Comparison of ENCODE assay signal across 10 cellular contexts in the genomic region with DNA sequence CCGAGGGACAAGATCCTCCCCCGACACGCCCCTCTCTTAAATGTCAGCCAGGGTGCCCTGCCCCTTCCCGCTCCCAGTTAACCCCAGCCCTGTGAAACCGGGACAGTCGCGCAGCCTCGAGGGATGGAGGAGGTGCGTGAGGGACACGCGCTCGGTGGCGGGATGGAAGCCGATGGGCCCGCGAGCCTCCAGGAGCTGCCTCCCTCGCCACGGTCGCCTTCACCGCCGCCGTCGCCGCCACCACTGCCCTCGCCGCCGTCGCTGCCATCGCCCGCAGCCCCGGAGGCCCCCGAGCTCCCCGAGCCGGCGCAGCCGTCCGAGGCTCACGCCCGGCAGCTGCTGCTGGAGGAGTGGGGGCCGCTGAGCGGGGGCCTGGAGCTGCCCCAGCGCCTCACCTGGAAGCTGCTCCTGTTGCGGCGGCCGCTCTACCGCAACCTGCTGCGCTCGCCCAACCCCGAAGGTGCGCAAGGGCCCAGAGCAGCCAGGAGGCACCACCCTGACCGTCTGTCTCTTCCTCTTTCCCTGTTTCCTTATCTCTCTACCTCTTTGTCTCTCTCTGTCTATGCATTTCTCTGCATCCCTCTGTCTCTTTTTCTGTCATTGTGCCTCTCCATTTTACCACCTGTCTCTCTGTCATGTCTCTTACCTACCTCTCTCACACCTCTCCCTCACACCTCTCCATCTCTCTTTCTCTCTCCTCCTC. TPM values are rescaled to one million over a fixed set of nuclear protein-coding genes. Genes with fewer than 3 reads are reported as not detected.
DNase-seq lines count a peak whose midpoint lies in the region; ATAC-seq, FAIRE-seq and TF ChIP-seq lines count a peak whose summit lies in the region.
"Had no signal": no experiment of that assay in that cellular context is flagged by ENCODE, and none has a peak within 500 bp of the region (broad histone marks: within the 10 kb centered on the region; RNA-seq: fewer than 3 reads in every experiment).

A gene with protein sequence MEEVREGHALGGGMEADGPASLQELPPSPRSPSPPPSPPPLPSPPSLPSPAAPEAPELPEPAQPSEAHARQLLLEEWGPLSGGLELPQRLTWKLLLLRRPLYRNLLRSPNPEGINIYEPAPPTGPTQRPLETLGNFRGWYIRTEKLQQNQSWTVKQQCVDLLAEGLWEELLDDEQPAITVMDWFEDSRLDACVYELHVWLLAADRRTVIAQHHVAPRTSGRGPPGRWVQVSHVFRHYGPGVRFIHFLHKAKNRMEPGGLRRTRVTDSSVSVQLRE (plus strand): TSS at position 105 of the 703 bp plus-strand sequence. CDS start 19 bp downstream, at position 124.

- H3K27ac ChIP-seq in keratinocyte (ENCODE audit: control insufficient read depth, insufficient read depth, low read length), result no peak within 1 kb of the TSS

- H3K4me3 ChIP-seq in keratinocyte (ENCODE audit: control insufficient read depth in 2 of 3, extremely low read depth in 1 of 3, insufficient read depth in 2 of 3, low read depth in 1 of 3, low read length in 3 of 3), result peak within 1 kb of the TSS in 1 of 3 experiments; percentile 12

- H3K27me3 ChIP-seq in keratinocyte (ENCODE audit: control insufficient read depth, extremely low read depth, insufficient read depth, low read length), result peaks cover 33% of the 10 kb centered on the region

- dilution Hi-C loops in keratinocyte (cut with MboI; ENCODE audit: extremely low pct_ligation_motif_present, low sequenced_read_pairs), result no loop called here

- H3K79me2 ChIP-seq in keratinocyte (ENCODE audit: control insufficient read depth, insufficient read depth, low read length), result no peaks in the 10 kb centered on the region

- peaks cover 15% of the 10 kb centered on the region for H3K4me1 Mint-ChIP-seq in stimulated activated naive CD8-positive, alpha-beta T cell treated with anti-CD3 and anti-CD28 coated beads, Interleukin-15, Interleukin-2, amounts not matched to agents 100 ng/mL and 50 ng/mL, for 24 hours (ENCODE audit: low read depth)
- peaks cover 22% of the 10 kb centered on the region for H3K4me1 Mint-ChIP-seq in activated naive CD8-positive, alpha-beta T cell (ENCODE audit: low read depth)

- DNase-seq in stimulated activated naive CD8-positive, alpha-beta T cell treated with anti-CD3 and anti-CD28 coated beads, Interleukin-15, Interleukin-2, amounts not matched to agents 100 U/mL and 50 U/mL, for 24 hours, result no peak
- DNase-seq in keratinocyte (ENCODE audit: low read depth, low spot score), result no peak
- no peak for DNase-seq in occipital lobe (lab: John Stamatoyannopoulos, UW)
- DNase-seq in NCI-H128 (lab: John Stamatoyannopoulos, UW; ENCODE audit: unreplicated experiment), result no peak
- DNase-seq in AG08396 (ENCODE audit: low spot score), result no peak
- DNase-seq: activated B cell treated with CpG ODN at 0.5 μM for 24 hours, NCI-H774 had no signal

- no peak within 1 kb of the TSS for H3K9ac ChIP-seq in keratinocyte (ENCODE audit: control insufficient read depth, extremely low read depth, insufficient read depth, low read length)

- no peak for TF ChIP-seq CTCF in keratinocyte (optimal IDR thresholded peaks at IDR 0.05 in 1 of 3, IDR thresholded peaks at IDR 0.05 in 1 of 3, conservative IDR thresholded peaks at IDR 0.05 in 1 of 3; ENCODE audit: extremely low read depth in 1 of 3, insufficient read depth in 2 of 3, low read length in 3 of 3)

- peak within 1 kb of the TSS; percentile 37 for H3K4me2 ChIP-seq in keratinocyte (ENCODE audit: control insufficient read depth, extremely low read depth, insufficient read depth, low read depth, low read length)

- peak within 1 kb of the TSS; percentile 43 for H3K4me3 Mint-ChIP-seq in stimulated activated naive CD8-positive, alpha-beta T cell treated with anti-CD3 and anti-CD28 coated beads, Interleukin-15, Interleukin-2, amounts not matched to agents 100 ng/mL and 50 ng/mL, for 24 hours
- peak within 1 kb of the TSS; percentile 81 for H3K4me3 Mint-ChIP-seq in activated naive CD8-positive, alpha-beta T cell
- H3K4me3 Mint-ChIP-seq: activated B cell treated with CpG ODN at 0.5 μM for 24 hours had no signal

- H3K9me1 ChIP-seq in keratinocyte (ENCODE audit: control insufficient read depth, extremely low read depth, insufficient read depth, low read length), result no peaks in the 10 kb centered on the region

- H4K20me1 ChIP-seq in keratinocyte (ENCODE audit: control insufficient read depth, extremely low read depth, insufficient read depth, low read length), result no peaks in the 10 kb centered on the region

- H3K36me3 Mint-ChIP-seq in stimulated activated naive CD8-positive, alpha-beta T cell treated with anti-CD3 and anti-CD28 coated beads, Interleukin-15, Interleukin-2, amounts not matched to agents 100 ng/mL and 50 ng/mL, for 24 hours (ENCODE audit: low read depth), result no peaks in the 10 kb centered on the region
- H3K36me3 Mint-ChIP-seq in activated naive CD8-positive, alpha-beta T cell, result no peaks in the 10 kb centered on the region

- H3K36me3 ChIP-seq in keratinocyte (ENCODE audit: control insufficient read depth in 2 of 2, extremely low read depth in 1 of 2, insufficient read depth in 2 of 2, low read length in 2 of 2), result no peaks in the 10 kb centered on the region

- peak within 1 kb of the TSS; percentile 10 for H2AFZ ChIP-seq in keratinocyte (ENCODE audit: control insufficient read depth, low read length)

- no peaks in the 10 kb centered on the region for H3K9me3 ChIP-seq in keratinocyte (ENCODE audit: control insufficient read depth, low read depth, low read length)

- peaks cover 62% of the 10 kb centered on the region for H3K27me3 Mint-ChIP-seq in stimulated activated naive CD8-positive, alpha-beta T cell treated with anti-CD3 and anti-CD28 coated beads, Interleukin-15, Interleukin-2, amounts not matched to agents 100 ng/mL and 50 ng/mL, for 24 hours
- peaks cover 39% of the 10 kb centered on the region for H3K27me3 Mint-ChIP-seq in activated naive CD8-positive, alpha-beta T cell

- no peaks in the 10 kb centered on the region for H3K9me3 Mint-ChIP-seq in stimulated activated naive CD8-positive, alpha-beta T cell treated with anti-CD3 and anti-CD28 coated beads, Interleukin-15, Interleukin-2, amounts not matched to agents 100 ng/mL and 50 ng/mL, for 24 hours
- no peaks in the 10 kb centered on the region for H3K9me3 Mint-ChIP-seq in activated naive CD8-positive, alpha-beta T cell (ENCODE audit: low read depth)
- H3K9me3 Mint-ChIP-seq: activated B cell treated with CpG ODN at 0.5 μM for 24 hours had no signal

- peaks cover 23% of the 10 kb centered on the region for H3K4me1 ChIP-seq in keratinocyte (ENCODE audit: control insufficient read depth, extremely low read depth, insufficient read depth, low read length)

- FAIRE-seq in keratinocyte (lab: Jason Lieb, UNC), result no peak

- ATAC-seq in stimulated activated naive CD8-positive, alpha-beta T cell treated with anti-CD3 and anti-CD28 coated beads, Interleukin-15, Interleukin-2, amounts not matched to agents 100 U/mL and 50 U/mL, for 24 hours, result no peak
- no peak for ATAC-seq in GM18519 (IDR thresholded peaks at IDR 0.05; ENCODE audit: low FRiP score, unreplicated experiment)

- no peak within 1 kb of the TSS for H3K27ac Mint-ChIP-seq in stimulated activated naive CD8-positive, alpha-beta T cell treated with anti-CD3 and anti-CD28 coated beads, Interleukin-15, Interleukin-2, amounts not matched to agents 100 ng/mL and 50 ng/mL, for 24 hours
- no peak within 1 kb of the TSS for H3K27ac Mint-ChIP-seq in activated naive CD8-positive, alpha-beta T cell
- H3K27ac Mint-ChIP-seq: activated B cell treated with CpG ODN at 0.5 μM for 24 hours had no signal

RNA-seq across cellular contexts. Expression of the gene that starts here (rescaled TPM):
- 2.3 to 6.0 TPM (median 2.8 TPM) in 3 replicates for polyA plus RNA-seq in keratinocyte
- polyA plus RNA-seq in keratinocyte (2011; ENCODE audit: low read depth), result 45.2 TPM
- polyA plus RNA-seq in keratinocyte (2011; cell fraction: cytosol; rRNA removed), result 3.4 and 7.5 TPM in 2 replicates
- 5.6 and 8.5 TPM in 2 replicates for polyA plus RNA-seq in keratinocyte (2011; cell fraction: nucleus; rRNA removed)
- 3.4 and 134 TPM in 2 replicates for polyA plus RNA-seq in keratinocyte (2012; ENCODE audit: low replicate concordance)
- polyA minus RNA-seq in keratinocyte, result 3.1 to 9.1 TPM (median 3.8 TPM) in 3 replicates
- polyA minus RNA-seq in keratinocyte (2011; cell fraction: cytosol; rRNA and poly(A)+ RNA removed), result 4.6 TPM
- 3.6 and 5.6 TPM in 2 replicates for polyA minus RNA-seq in keratinocyte (2011; cell fraction: nucleus; rRNA and poly(A)+ RNA removed)
- not detected for total RNA-seq in occipital lobe
- total RNA-seq: activated B cell treated with CpG ODN at 0.5 μM for 24 hours had no signal
